Comparison of ENCODE assay signal across 18 cellular contexts in the genomic region with DNA sequence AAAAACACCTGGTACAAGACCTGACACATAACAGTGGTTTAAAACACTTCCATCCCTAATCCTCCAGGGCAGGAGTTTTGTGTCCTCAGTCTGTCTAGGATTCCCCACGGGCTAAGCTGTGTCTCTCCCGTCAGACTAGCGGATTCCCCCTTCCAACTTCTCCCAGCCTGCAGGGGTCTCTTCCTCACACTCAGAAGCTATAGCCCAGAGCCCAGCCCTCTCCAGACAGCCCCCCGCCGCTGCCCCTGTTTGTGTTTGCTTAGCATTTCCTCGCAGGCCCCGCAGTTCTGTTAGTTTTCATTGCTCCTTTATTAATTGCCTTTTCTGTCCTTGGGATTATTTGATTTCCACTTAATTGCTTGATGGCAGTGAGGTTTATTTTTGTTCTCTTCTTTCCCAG.
DNase-seq lines count a peak whose midpoint lies in the region; TF ChIP-seq lines count a peak whose summit lies in the region.
"Had no signal": no experiment of that assay in that cellular context is flagged by ENCODE, and none has a peak within 500 bp of the region (broad histone marks: within the 10 kb centered on the region; RNA-seq: fewer than 3 reads in every experiment).

No MANE protein-coding gene starts in this region.

- TF ChIP-seq CTCF in VCaP (conservative IDR thresholded peaks at IDR 0.05) (no peak), endodermal cell (conservative IDR thresholded peaks at IDR 0.05) (peak; percentile 26)

- no peak overlapping the region for H3K4me3 Mint-ChIP-seq in endodermal cell
- H3K4me3 Mint-ChIP-seq: CD8-positive, alpha-beta T cell; HFFc6 had no signal

- no peaks in the 10 kb centered on the region for H3K36me3 Mint-ChIP-seq in endodermal cell (ENCODE audit: low read depth)
- H3K36me3 Mint-ChIP-seq: CD14-positive monocyte; CD8-positive, alpha-beta T cell had no signal

- H3K4me1 Mint-ChIP-seq in endodermal cell, result peaks cover 20% of the 10 kb centered on the region

- in situ Hi-C loops in HAP-1 (cut with MboI; ENCODE audit: low sequenced_read_pairs), result no loop called here

- H3K9me3 ChIP-seq in endodermal cell (ENCODE audit: control insufficient read depth, low read length) (no peaks in the 10 kb centered on the region), HAP-1 (no peaks in the 10 kb centered on the region)

- H3K27ac Mint-ChIP-seq in endodermal cell, result no peak overlapping the region
- H3K27ac Mint-ChIP-seq: CD14-positive monocyte; CD8-positive, alpha-beta T cell; HFFc6 had no signal

- H3K36me3 ChIP-seq in endodermal cell (ENCODE audit: control insufficient read depth, insufficient read depth, low read length) (no peaks in the 10 kb centered on the region), HAP-1 (replicated peaks) (no peaks in the 10 kb centered on the region)

- H3K4me3 ChIP-seq in endodermal cell (ENCODE audit: low read length), result no peak overlapping the region
- no peak overlapping the region for H3K4me3 ChIP-seq in HAP-1
- H3K4me3 ChIP-seq: GM23248 had no signal

- peaks cover 2% of the 10 kb centered on the region for H3K27me3 Mint-ChIP-seq in endodermal cell (ENCODE audit: insufficient read depth)

- H3K27ac ChIP-seq in VCaP (peak overlapping the region; percentile 99; the same call in 1 of the 2 replicates), endodermal cell (ENCODE audit: low read depth, low read length) (no peak overlapping the region)
- H3K27ac ChIP-seq: 22Rv1, GM23248, HL-60 had no signal

- peaks cover 3% of the 10 kb centered on the region for H3K4me1 ChIP-seq in endodermal cell (ENCODE audit: control insufficient read depth, insufficient read depth, low read length)
- H3K4me1 ChIP-seq in HAP-1, result no peaks in the 10 kb centered on the region

- H3K9me3 Mint-ChIP-seq in endodermal cell, result no peaks in the 10 kb centered on the region
- H3K9me3 Mint-ChIP-seq: CD14-positive monocyte; CD8-positive, alpha-beta T cell had no signal

- H3K27me3 ChIP-seq in endodermal cell (ENCODE audit: control insufficient read depth, insufficient read depth, low read length, poor library complexity, severe bottlenecking) (no peaks in the 10 kb centered on the region), HAP-1 (ENCODE audit: low read depth) (no peaks in the 10 kb centered on the region)

- DNase-seq in NCI-H82 (lab: John Stamatoyannopoulos, UW), result peak; percentile 32
- no peak for DNase-seq in NCI-H82 treated with DMSO at 0.1 percent for 48 hours (lab: John Stamatoyannopoulos, UW; ENCODE audit: unreplicated experiment)
- no peak for DNase-seq in endodermal cell
- DNase-seq in HAP-1 (ENCODE audit: low spot score in 2 of 2), result no peak
- DNase-seq in NCI-H446 treated with DMSO at 0.1 percent for 48 hours (lab: John Stamatoyannopoulos, UW), result no peak
- DNase-seq in NCI-H774 (lab: John Stamatoyannopoulos, UW), result no peak
- DNase-seq: CD8-positive, alpha-beta T cell; COR-L47; DMS153; DMS79 treated with DMSO at 0.1 percent for 48 hours; EL; GM23248; HCEC 1CT; HFFc6 had no signal

- no peak overlapping the region for H3K9ac ChIP-seq in endodermal cell (ENCODE audit: extremely low read depth, low read length, poor library complexity, severe bottlenecking)
- H3K9ac ChIP-seq: GM23248 had no signal

- 56 to 67% methylated on average over 6 to 7 of the region's 7 CpGs for WGBS in endodermal cell (ENCODE audit: insufficient coverage in 1 of 2, insufficient read length in 1 of 2), 2 experiments
